Comparison of ENCODE assay signal across 18 cellular contexts in genomic region chr12:58583541-58583940, GRCh38.
DNase-seq lines count a peak whose midpoint lies in the region; ATAC-seq and TF ChIP-seq lines count a peak whose summit lies in the region.
"Had no signal": no experiment of that assay in that cellular context is flagged by ENCODE, and none has a peak within 500 bp of the region (broad histone marks: within the 10 kb centered on the region; RNA-seq: fewer than 3 reads in every experiment).

No MANE protein-coding gene starts in this region.

- no peaks in the 10 kb centered on the region for H3K4me1 Mint-ChIP-seq in activated CD8-positive, alpha-beta memory T cell treated with anti-CD3 and anti-CD28 coated beads, Interleukin-2, amount 10 ng/mL, durations not matched to agents 7 days and 5 days
- H3K4me1 Mint-ChIP-seq: B cell; stimulated activated naive CD8-positive, alpha-beta T cell treated with anti-CD3 and anti-CD28 coated beads, Interleukin-15, amount 100 ng/mL, for 72 hours had no signal

- H3K27ac ChIP-seq in esophagus muscularis mucosa (replicated peaks in 1 of 4) (peak overlapping the region; percentile 15 to 50 (median 44)), osteoblast (ENCODE audit: low read depth, low read length) (no peak overlapping the region), right atrium auricular region (no peak overlapping the region)
- H3K27ac ChIP-seq: hepatocyte had no signal

- no peaks in the 10 kb centered on the region for H3K79me2 ChIP-seq in osteoblast (ENCODE audit: insufficient read depth, low read length)
- H3K79me2 ChIP-seq: hepatocyte had no signal

- WGBS in esophagus muscularis mucosa = 52% methylated on average over 2 of the region's 2 CpGs

- TF ChIP-seq EP300 in esophagus muscularis mucosa (IDR thresholded peaks at IDR 0.05) = no peak

- H3K36me3 Mint-ChIP-seq in activated CD8-positive, alpha-beta memory T cell treated with anti-CD3 and anti-CD28 coated beads, Interleukin-2, amount 10 ng/mL, durations not matched to agents 7 days and 5 days = no peaks in the 10 kb centered on the region
- H3K36me3 Mint-ChIP-seq: activated CD4-positive, alpha-beta memory T cell treated with anti-CD3 and anti-CD28 coated beads for 36 hours had no signal

- H3K9me3 ChIP-seq in esophagus muscularis mucosa (no peaks in the 10 kb centered on the region), osteoblast (ENCODE audit: low read depth, low read length) (no peaks in the 10 kb centered on the region), right atrium auricular region (no peaks in the 10 kb centered on the region)
- H3K9me3 ChIP-seq: SK-N-SH had no signal

- H3K4me3 Mint-ChIP-seq in activated CD8-positive, alpha-beta memory T cell treated with anti-CD3 and anti-CD28 coated beads, Interleukin-2, amount 10 ng/mL, durations not matched to agents 7 days and 5 days = no peak overlapping the region
- H3K4me3 Mint-ChIP-seq: activated CD4-positive, alpha-beta memory T cell treated with anti-CD3 and anti-CD28 coated beads for 36 hours; B cell; stimulated activated naive CD8-positive, alpha-beta T cell treated with anti-CD3 and anti-CD28 coated beads, Interleukin-15, amount 100 ng/mL, for 72 hours had no signal

- peaks cover 1% of the 10 kb centered on the region for H3K9me3 Mint-ChIP-seq in activated CD8-positive, alpha-beta memory T cell treated with anti-CD3 and anti-CD28 coated beads, Interleukin-2, amount 10 ng/mL, durations not matched to agents 7 days and 5 days (ENCODE audit: low read depth)
- H3K9me3 Mint-ChIP-seq: activated CD4-positive, alpha-beta memory T cell treated with anti-CD3 and anti-CD28 coated beads for 36 hours had no signal

- intact Hi-C loops in esophagus muscularis mucosa (cut with DNase I) = no loop called here

- H3K27me3 Mint-ChIP-seq in activated CD8-positive, alpha-beta memory T cell treated with anti-CD3 and anti-CD28 coated beads, Interleukin-2, amount 10 ng/mL, durations not matched to agents 7 days and 5 days = no peaks in the 10 kb centered on the region
- H3K27me3 Mint-ChIP-seq: activated CD4-positive, alpha-beta memory T cell treated with anti-CD3 and anti-CD28 coated beads for 36 hours; B cell; stimulated activated naive CD8-positive, alpha-beta T cell treated with anti-CD3 and anti-CD28 coated beads, Interleukin-15, amount 100 ng/mL, for 72 hours had no signal

- ATAC-seq in activated CD8-positive, alpha-beta memory T cell treated with anti-CD3 and anti-CD28 coated beads, Interleukin-2, amount 10 ng/mL, durations not matched to agents 7 days and 5 days = no peak
- ATAC-seq: stimulated activated naive CD8-positive, alpha-beta T cell treated with anti-CD3 and anti-CD28 coated beads, Interleukin-15, amount 100 ng/mL, for 72 hours had no signal

- TF ChIP-seq POLR2A in esophagus muscularis mucosa (IDR thresholded peaks at IDR 0.05; ENCODE audit: low read depth) = no peak

- DNase-seq in AG10803 (ENCODE audit: low read depth) = peak; percentile 72
- peak; percentile 28 for DNase-seq in LoVo (ENCODE audit: low spot score)
- no peak for DNase-seq in esophagus muscularis mucosa (ENCODE audit: extremely low spot score)
- no peak for DNase-seq in osteoblast (ENCODE audit: insufficient read length, low spot score, missing footprints)
- DNase-seq in activated CD8-positive, alpha-beta memory T cell treated with anti-CD3 and anti-CD28 coated beads, Interleukin-2, amount 10 ng/mL, durations not matched to agents 7 days and 5 days = no peak
- no peak for DNase-seq in SKM-1 (lab: John Stamatoyannopoulos, UW; ENCODE audit: unreplicated experiment)
- no peak for DNase-seq in right atrium auricular region (ENCODE audit: low spot score)
- DNase-seq in DMS 273 (lab: John Stamatoyannopoulos, UW; ENCODE audit: unreplicated experiment) = no peak
- DNase-seq: activated CD4-positive, alpha-beta memory T cell treated with anti-CD3 and anti-CD28 coated beads for 36 hours; activated T-cell treated with anti-CD3 and anti-CD28 coated beads, Interleukin-2, amount 50 U/mL, for 48 hours; NCI-H146; NCI-H345; OCI-M1; posterior cingulate gyrus; SK-N-SH; stimulated activated naive CD8-positive, alpha-beta T cell treated with anti-CD3 and anti-CD28 coated beads, Interleukin-15, amount 100 ng/mL, for 72 hours had no signal

- H4K20me1 ChIP-seq in osteoblast (ENCODE audit: insufficient read depth, low read length) = no peaks in the 10 kb centered on the region

- H3K27ac Mint-ChIP-seq in activated CD8-positive, alpha-beta memory T cell treated with anti-CD3 and anti-CD28 coated beads, Interleukin-2, amount 10 ng/mL, durations not matched to agents 7 days and 5 days = no peak overlapping the region
- H3K27ac Mint-ChIP-seq: activated CD4-positive, alpha-beta memory T cell treated with anti-CD3 and anti-CD28 coated beads for 36 hours; B cell; stimulated activated naive CD8-positive, alpha-beta T cell treated with anti-CD3 and anti-CD28 coated beads, Interleukin-15, amount 100 ng/mL, for 72 hours had no signal

- H3K4me2 ChIP-seq in osteoblast (ENCODE audit: insufficient read depth, low read length) = no peak overlapping the region
- H3K4me2 ChIP-seq: hepatocyte, SK-N-SH had no signal

- H2AFZ ChIP-seq in osteoblast (ENCODE audit: low read length) = peak overlapping the region; percentile 62
- H2AFZ ChIP-seq: hepatocyte had no signal

- H3K4me3 ChIP-seq in AG10803 (ENCODE audit: low read length) (no peak overlapping the region), esophagus muscularis mucosa (no peak overlapping the region), osteoblast (ENCODE audit: insufficient read depth, low read length) (no peak overlapping the region), right atrium auricular region (no peak overlapping the region)
- H3K4me3 ChIP-seq: hepatocyte had no signal

- H3K36me3 ChIP-seq in esophagus muscularis mucosa = no peaks in the 10 kb centered on the region
- no peaks in the 10 kb centered on the region for H3K36me3 ChIP-seq in osteoblast (ENCODE audit: insufficient read depth, low read length)
- no peaks in the 10 kb centered on the region for H3K36me3 ChIP-seq in right atrium auricular region

- CTCF ChIA-PET in activated CD8-positive, alpha-beta memory T cell treated with anti-CD3 and anti-CD28 coated beads, Interleukin-2, amount 10 ng/mL, durations not matched to agents 7 days and 5 days (lab: Charles Lee) = no interaction called here

- TF ChIP-seq CTCF in AG10803 (conservative IDR thresholded peaks at IDR 0.05; ENCODE audit: low read length) (no peak), esophagus muscularis mucosa (IDR thresholded peaks at IDR 0.05) (no peak), osteoblast (IDR thresholded peaks at IDR 0.05; ENCODE audit: extremely low read depth, low read depth, low read length) (no peak), right atrium auricular region (IDR thresholded peaks at IDR 0.05) (no peak)

- no peaks in the 10 kb centered on the region for H3K27me3 ChIP-seq in esophagus muscularis mucosa
- no peaks in the 10 kb centered on the region for H3K27me3 ChIP-seq in osteoblast (ENCODE audit: insufficient read depth, low read length)
- H3K27me3 ChIP-seq in right atrium auricular region = no peaks in the 10 kb centered on the region
- H3K27me3 ChIP-seq: hepatocyte had no signal

- H3K4me1 ChIP-seq in esophagus muscularis mucosa (peaks cover 0 to 33% (median 25%) of the 10 kb centered on the region in 4 donors), osteoblast (ENCODE audit: insufficient read depth, low read length) (peaks cover 18% of the 10 kb centered on the region), right atrium auricular region (no peaks in the 10 kb centered on the region)

Comparison
In these comparisons a context has a peak if more than half of its experiments do, and no peak if none do; other contexts are left out.
1. DNase-seq: peak in AG10803 (single experiment) and LoVo (single experiment); none in esophagus muscularis mucosa (single experiment), osteoblast (single experiment), activated CD8-positive, alpha-beta memory T cell treated with anti-CD3 and anti-CD28 coated beads, Interleukin-2, amount 10 ng/mL, durations not matched to agents 7 days and 5 days (single experiment), SKM-1 (single experiment), right atrium auricular region (single experiment) and DMS 273 (single experiment).
2. H3K27ac ChIP-seq: peak in esophagus muscularis mucosa (4 of 4); none in osteoblast (single experiment) and right atrium auricular region (0 of 2).